15 cellular contexts compared by ENCODE assay signal in the genomic region with DNA sequence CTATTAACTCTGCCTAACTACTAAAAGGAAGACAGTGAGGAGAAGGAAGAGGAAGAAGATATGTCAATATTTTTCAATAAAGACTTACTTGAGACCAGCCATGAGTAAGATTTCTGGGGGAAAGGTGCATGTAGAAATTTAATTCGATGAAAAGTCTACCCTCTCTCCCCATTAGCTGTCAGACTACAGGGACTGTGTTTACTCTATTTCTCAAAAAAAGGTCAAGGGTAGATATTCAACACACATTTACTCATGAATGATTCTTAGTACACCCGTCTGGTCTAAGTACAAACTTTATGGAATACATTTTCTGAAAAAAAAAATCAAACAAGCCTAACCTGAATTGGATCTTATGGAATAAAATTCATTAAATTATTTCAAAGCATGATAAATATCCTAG. TPM values are rescaled to one million over a fixed set of nuclear protein-coding genes. Genes with fewer than 3 reads are reported as not detected.
DNase-seq lines count a peak whose midpoint lies in the region; ATAC-seq and TF ChIP-seq lines count a peak whose summit lies in the region.
"Had no signal": no experiment of that assay in that cellular context is flagged by ENCODE, and none has a peak within 500 bp of the region (broad histone marks: within the 10 kb centered on the region; RNA-seq: fewer than 3 reads in every experiment).

No MANE protein-coding gene starts in this region.

- peaks cover 55% of the 10 kb centered on the region for H3F3A ChIP-seq in GM23248 (ENCODE audit: insufficient read depth)

- H3K27me3 ChIP-seq in GM23248 (replicated peaks; ENCODE audit: insufficient read depth) (no peaks in the 10 kb centered on the region), adipocyte (replicated peaks; ENCODE audit: control insufficient read depth, insufficient read depth, low read length) (no peaks in the 10 kb centered on the region), liver (ENCODE audit: control insufficient read depth in 4 of 4, insufficient read depth in 4 of 4, low read length in 3 of 4) (no peaks in the 10 kb centered on the region), gastrocnemius medialis (no peaks in the 10 kb centered on the region)
- H3K27me3 ChIP-seq: esophagus squamous epithelium had no signal

- no peak overlapping the region for H3K4me3 ChIP-seq in GM23248
- H3K4me3 ChIP-seq in adipocyte (ENCODE audit: low read length): peak overlapping the region; percentile 46
- H3K4me3 ChIP-seq in liver (ENCODE audit: low read depth in 1 of 3, low read length in 3 of 3): no peak overlapping the region
- H3K4me3 ChIP-seq in gastrocnemius medialis: no peak overlapping the region
- H3K4me3 ChIP-seq: esophagus squamous epithelium had no signal

- H4K20me1 ChIP-seq in GM23248 (ENCODE audit: insufficient read depth): peaks cover 5% of the 10 kb centered on the region; the same call in 1 of the 2 replicates

- H3K4me2 ChIP-seq in GM23248 (ENCODE audit: unreplicated experiment): peak overlapping the region; percentile 61

- peaks cover 87% of the 10 kb centered on the region for H3K79me2 ChIP-seq in GM23248 (ENCODE audit: insufficient read depth)

- no peak for ATAC-seq in gastrocnemius medialis
- ATAC-seq: natural killer cell treated with Interleukin-12 subunit alpha and Interleukin-12 subunit beta and Interleukin-15 and Interleukin-18, amount 100 ng/mL, for 72 hours had no signal

- peaks cover 70% of the 10 kb centered on the region for H3K4me1 ChIP-seq in GM23248 (ENCODE audit: insufficient read depth)
- H3K4me1 ChIP-seq in adipocyte (ENCODE audit: control insufficient read depth, insufficient read depth, low read length): peaks cover 92% of the 10 kb centered on the region
- peaks cover 10 to 54% (median 42%) of the 10 kb centered on the region in 4 donors for H3K4me1 ChIP-seq in liver (ENCODE audit: control insufficient read depth in 4 of 4, insufficient read depth in 4 of 4, low read length in 3 of 4)
- peaks cover 76 to 86% of the 10 kb centered on the region in 2 donors for H3K4me1 ChIP-seq in gastrocnemius medialis

- no peak for DNase-seq in GM23248
- DNase-seq in adipocyte (ENCODE audit: low read depth): no peak
- no peak for DNase-seq in gastrocnemius medialis
- DNase-seq in posterior vena cava (ENCODE audit: low spot score): no peak
- DNase-seq in NCI-H187 treated with DMSO at 0.1 percent for 48 hours (lab: John Stamatoyannopoulos, UW): no peak
- no peak for DNase-seq in globus pallidus (ENCODE audit: low spot score)
- no peak for DNase-seq in retina
- DNase-seq: activated naive CD8-positive, alpha-beta T cell treated with anti-CD3 and anti-CD28 coated beads, Interleukin-2, amount 10 ng/mL, durations not matched to agents 7 days and 5 days; COR-L47; effector CD4-positive, alpha-beta T cell; esophagus squamous epithelium; NCI-H1048; NCI-H2107 had no signal

- no peak for TF ChIP-seq CTCF in liver (IDR thresholded peaks at IDR 0.05; ENCODE audit: low read depth, low read length, missing input control)
- no peak for TF ChIP-seq CTCF in gastrocnemius medialis (IDR thresholded peaks at IDR 0.05 in 4 of 5, conservative IDR thresholded peaks at IDR 0.05 in 1 of 5)

- TF ChIP-seq RAD21 in liver (IDR thresholded peaks at IDR 0.05): no peak

- no peak overlapping the region for H2AFZ ChIP-seq in GM23248

- no peaks in the 10 kb centered on the region for H3K36me3 ChIP-seq in GM23248 (ENCODE audit: low read depth)
- H3K36me3 ChIP-seq in adipocyte (ENCODE audit: control insufficient read depth, insufficient read depth, low read length, severe bottlenecking): peaks cover 10% of the 10 kb centered on the region
- no peaks in the 10 kb centered on the region for H3K36me3 ChIP-seq in liver (ENCODE audit: control insufficient read depth in 4 of 4, insufficient read depth in 3 of 4, low read depth in 1 of 4, low read length in 3 of 4)
- no peaks in the 10 kb centered on the region for H3K36me3 ChIP-seq in gastrocnemius medialis
- H3K36me3 ChIP-seq: esophagus squamous epithelium had no signal

- intact Hi-C loops in gastrocnemius medialis (cut with DNase I; ENCODE audit: low total_unique reads) (loop anchor here (10.0 kb wide), 1 partner anchor 879 kb away; no protein-coding TSS in a partner anchor), posterior vena cava (cut with DNase I) (no loop called here)

- H3K27ac ChIP-seq in GM23248 (peak overlapping the region; percentile 23; the same call in 1 of the 2 replicates), liver (ENCODE audit: low read depth in 1 of 2, low read length in 2 of 2) (peak overlapping the region; percentile 20 to 33), gastrocnemius medialis (peak overlapping the region; percentile 80 to 93 (median 87))

- no peak for TF ChIP-seq POLR2A in gastrocnemius medialis (IDR thresholded peaks at IDR 0.05)

- H3K9me2 ChIP-seq in GM23248 (ENCODE audit: insufficient read depth): no peaks in the 10 kb centered on the region

- 81 to 86% methylated on average over 2 of the region's 2 CpGs for WGBS in GM23248 (ENCODE audit: low coverage in 1 of 2, low lambda C conversion rate in 2 of 2, missing lambda C conversion rate in 2 of 2), 2 experiments
- 39% methylated on average over 2 of the region's 2 CpGs for WGBS in liver

- in situ Hi-C loops in GM23248 (cut with MboI): no loop called here
- in situ Hi-C loops in gastrocnemius medialis (cut with MboI; ENCODE audit: low sequenced_read_pairs in 4 of 4): no loop called here

- H3K9me3 ChIP-seq in GM23248 (ENCODE audit: low read depth) (no peaks in the 10 kb centered on the region), adipocyte (ENCODE audit: control insufficient read depth, low read length) (no peaks in the 10 kb centered on the region), liver (ENCODE audit: control insufficient read depth in 4 of 4, low read length in 3 of 4) (no peaks in the 10 kb centered on the region), gastrocnemius medialis (no peaks in the 10 kb centered on the region)
- H3K9me3 ChIP-seq: esophagus squamous epithelium had no signal

- no peak overlapping the region for H3K9ac ChIP-seq in GM23248
- peak overlapping the region; percentile 65 for H3K9ac ChIP-seq in adipocyte (ENCODE audit: low read length)
- no peak overlapping the region for H3K9ac ChIP-seq in liver (ENCODE audit: low read depth in 1 of 2, low read length in 2 of 2)

TF ChIP-seq in liver, 16 proteins besides CTCF, POLR2A, EP300 and RAD21:
- TF ChIP-seq FOXA1 (IDR thresholded peaks at IDR 0.05) (no peak), YY1 (IDR thresholded peaks at IDR 0.05) (no peak), FOXA2 (IDR thresholded peaks at IDR 0.05) (peak; percentile 26), SP1 (IDR thresholded peaks at IDR 0.05) (peak; percentile 36), EGR1 (IDR thresholded peaks at IDR 0.05; ENCODE audit: low read depth in 2 of 2) (no peak), HNF4A (conservative IDR thresholded peaks at IDR 0.05) (peak in 1 of 2 donors; percentile 16), RXRA (IDR thresholded peaks at IDR 0.05) (peak in 1 of 2 donors; percentile 47), TAF1 (conservative IDR thresholded peaks at IDR 0.05) (no peak)
- TF ChIP-seq, protein P1, sequence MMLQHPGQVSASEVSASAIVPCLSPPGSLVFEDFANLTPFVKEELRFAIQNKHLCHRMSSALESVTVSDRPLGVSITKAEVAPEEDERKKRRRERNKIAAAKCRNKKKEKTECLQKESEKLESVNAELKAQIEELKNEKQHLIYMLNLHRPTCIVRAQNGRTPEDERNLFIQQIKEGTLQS (IDR thresholded peaks at IDR 0.05): peak; percentile 10

RNA-seq across cellular contexts. Expression of gene TSPAN3, which starts 6.8 kb away (rescaled TPM):
- 321 and 332 TPM in 2 replicates for total RNA-seq in GM23248 (2014; rRNA removed; shearing (Covaris generic))
- polyA plus RNA-seq in GM23248 (2016; fragmentation: Nextera tagmentation; extraction: Ambion mirVana) (307 and 320 TPM in 2 replicates), liver (10 to 100 TPM; 49.3 to 80.2 TPM)
- total RNA-seq in liver (10 to 100 TPM; 77.2 to 82.8 TPM), gastrocnemius medialis (100 to 1,000 TPM; 229 to 361 (median 341) TPM), posterior vena cava (100 to 1,000 TPM; 111 to 128 TPM)

Comparison
In these comparisons a context has a peak if more than half of its experiments do, and no peak if none do; other contexts are left out.
1. H3K27ac ChIP-seq: peak in every context shown above with its lines; median percentile 87 in gastrocnemius medialis; 26 in liver; 23 in GM23248.